15 cellular contexts compared by ENCODE assay signal in genomic region chr17:77516902-77517301, GRCh38.
DNase-seq lines count a peak whose midpoint lies in the region; ATAC-seq, FAIRE-seq and TF ChIP-seq lines count a peak whose summit lies in the region.
"Had no signal": no experiment of that assay in that cellular context is flagged by ENCODE, and none has a peak within 500 bp of the region (broad histone marks: within the 10 kb centered on the region; RNA-seq: fewer than 3 reads in every experiment).

No MANE protein-coding gene starts in this region.

- no peak overlapping the region for H2AFZ ChIP-seq in astrocyte (ENCODE audit: low read depth, low read length)

- no peaks in the 10 kb centered on the region for H3K36me3 ChIP-seq in astrocyte (ENCODE audit: insufficient read depth, low read length)
- H3K36me3 ChIP-seq: cardiac muscle cell, WERI-Rb-1 had no signal

- TF ChIP-seq CTCF in astrocyte (IDR thresholded peaks at IDR 0.05; ENCODE audit: insufficient read depth, low read depth, low read length) (no peak), natural killer cell (IDR thresholded peaks at IDR 0.05) (no peak)

- peak overlapping the region; percentile 47 for H3K4me3 ChIP-seq in Jurkat, Clone E6-1 (ENCODE audit: low read length)
- no peak overlapping the region for H3K4me3 ChIP-seq in astrocyte (ENCODE audit: insufficient read depth, low read depth, low read length)
- H3K4me3 ChIP-seq: cardiac muscle cell had no signal

- peak overlapping the region; percentile 16 for H3K4me2 ChIP-seq in astrocyte (ENCODE audit: low read length)

- no peaks in the 10 kb centered on the region for H3K9me3 ChIP-seq in astrocyte (ENCODE audit: insufficient read depth, low read depth, low read length)

- no peak overlapping the region for H3K27ac Mint-ChIP-seq in astrocyte (ENCODE audit: unreplicated experiment)
- H3K27ac Mint-ChIP-seq in natural killer cell: no peak overlapping the region

- H3K36me3 Mint-ChIP-seq in astrocyte (ENCODE audit: low read depth, unreplicated experiment) (peaks cover 1% of the 10 kb centered on the region), natural killer cell (no peaks in the 10 kb centered on the region)

- no peak for DNase-seq in activated CD4-positive, CD25-positive, alpha-beta regulatory T cell treated with anti-CD3 and anti-CD28 coated beads, Interleukin-2, amount 50 U/mL, for 72 hours
- DNase-seq in Jurkat, Clone E6-1 (ENCODE audit: low read depth, low spot score): peak; percentile 96
- DNase-seq in astrocyte (ENCODE audit: low read depth) (peak; percentile 94), natural killer cell (no peak), NCI-H82 treated with DMSO at 0.1 percent for 48 hours (lab: John Stamatoyannopoulos, UW; ENCODE audit: unreplicated experiment) (no peak), NCI-H526 (lab: John Stamatoyannopoulos, UW) (no peak), nucleus accumbens (lab: John Stamatoyannopoulos, UW) (no peak)
- DNase-seq: GF-D8; naive B cell; NK-92 treated with Interleukin-12 subunit alpha and Interleukin-12 subunit beta, amount 100 ng/mL, for 24 hours; WERI-Rb-1 had no signal

- FAIRE-seq in astrocyte (lab: Jason Lieb, UNC): peak; percentile 13
- FAIRE-seq: GM19239 had no signal

- no peak overlapping the region for H3K9ac ChIP-seq in astrocyte (ENCODE audit: low read length)

- no peaks in the 10 kb centered on the region for H3K79me2 ChIP-seq in astrocyte (ENCODE audit: insufficient read depth, low read length)

- no peak overlapping the region for H3K27ac ChIP-seq in astrocyte (ENCODE audit: low read depth, low read length)
- H3K27ac ChIP-seq: 22Rv1, cardiac muscle cell, WERI-Rb-1 had no signal

- intact Hi-C loops in natural killer cell (cut with micrococcal nuclease): no loop called here

- H3K9me3 Mint-ChIP-seq in astrocyte (ENCODE audit: unreplicated experiment) (peaks cover 11% of the 10 kb centered on the region), natural killer cell (peaks cover under 1% of the 10 kb centered on the region in 2 donors)

- H3K27me3 Mint-ChIP-seq in astrocyte (ENCODE audit: low read depth, unreplicated experiment) (peaks cover 3% of the 10 kb centered on the region), natural killer cell (ENCODE audit: low read depth in 2 of 2) (no peaks in the 10 kb centered on the region)

- no peaks in the 10 kb centered on the region for H3K27me3 ChIP-seq in astrocyte (ENCODE audit: insufficient read depth, low read length)
- H3K27me3 ChIP-seq: cardiac muscle cell had no signal

- H3K4me3 Mint-ChIP-seq in astrocyte (ENCODE audit: unreplicated experiment) (no peak overlapping the region), natural killer cell (no peak overlapping the region)
- H3K4me3 Mint-ChIP-seq: naive B cell had no signal

- no peaks in the 10 kb centered on the region for H3K4me1 ChIP-seq in astrocyte (ENCODE audit: insufficient read depth, low read length)

- peak; percentile 80 to 92 for ATAC-seq in activated CD4-positive, CD25-positive, alpha-beta regulatory T cell treated with anti-CD3 and anti-CD28 coated beads, Interleukin-2, amount 50 U/mL, for 24 hours
- peak in 2 of 3 donors; percentile 29 to 30 for ATAC-seq in natural killer cell

- no peaks in the 10 kb centered on the region for H4K20me1 ChIP-seq in astrocyte (ENCODE audit: insufficient read depth, low read length)

- peaks cover 2% of the 10 kb centered on the region for H3K4me1 Mint-ChIP-seq in astrocyte (ENCODE audit: low read depth, unreplicated experiment)
- no peaks in the 10 kb centered on the region for H3K4me1 Mint-ChIP-seq in natural killer cell
- H3K4me1 Mint-ChIP-seq: naive B cell had no signal

Comparison
In these comparisons a context has a peak if more than half of its experiments do, and no peak if none do; other contexts are left out.
1. DNase-seq: peak in Jurkat, Clone E6-1 (single experiment) and astrocyte (single experiment); none in activated CD4-positive, CD25-positive, alpha-beta regulatory T cell treated with anti-CD3 and anti-CD28 coated beads, Interleukin-2, amount 50 U/mL, for 72 hours (single experiment), natural killer cell (single experiment), NCI-H82 treated with DMSO at 0.1 percent for 48 hours (single experiment), NCI-H526 (0 of 2) and nucleus accumbens (0 of 56).